ENCODE assay signal across 15 cellular contexts in genomic region chr1:44283524-44284173, GRCh38.
DNase-seq lines count a peak whose midpoint lies in the region; ATAC-seq and TF ChIP-seq lines count a peak whose summit lies in the region.
"Had no signal": no experiment of that assay in that cellular context is flagged by ENCODE, and none has a peak within 500 bp of the region (broad histone marks: within the 10 kb centered on the region; RNA-seq: fewer than 3 reads in every experiment).

No MANE protein-coding gene starts in this region.

- H3K4me1 Mint-ChIP-seq in WTC11: no peaks in the 10 kb centered on the region
- H3K4me1 Mint-ChIP-seq: activated CD4-positive, alpha-beta memory T cell treated with anti-CD3 and anti-CD28 coated beads, Interleukin-2, amount 10 ng/mL, durations not matched to agents 7 days and 5 days had no signal

- no peak for ATAC-seq in WTC11
- ATAC-seq in mucosa of descending colon: peak; percentile 93
- ATAC-seq in omental fat pad (ENCODE audit: low FRiP score): no peak
- ATAC-seq in HG02759 (IDR thresholded peaks at IDR 0.05; ENCODE audit: unreplicated experiment): no peak

- H3K36me3 Mint-ChIP-seq in WTC11: peaks cover 13% of the 10 kb centered on the region

- H3K27me3 Mint-ChIP-seq in WTC11 (ENCODE audit: low read depth): no peaks in the 10 kb centered on the region
- H3K27me3 Mint-ChIP-seq: activated CD4-positive, alpha-beta memory T cell treated with anti-CD3 and anti-CD28 coated beads, Interleukin-2, amount 10 ng/mL, durations not matched to agents 7 days and 5 days had no signal

- no peaks in the 10 kb centered on the region for H3K9me3 ChIP-seq in mucosa of descending colon
- H3K9me3 ChIP-seq in ascending aorta: no peaks in the 10 kb centered on the region

- intact Hi-C loops in mucosa of descending colon (cut with DNase I, micrococcal nuclease): no loop called here
- intact Hi-C loops in ascending aorta (cut with DNase I): no loop called here

- H3K36me3 ChIP-seq in mucosa of descending colon (ENCODE audit: low read depth) (no peaks in the 10 kb centered on the region), ascending aorta (peaks cover 34 to 50% of the 10 kb centered on the region in 2 donors)

- H3K4me3 ChIP-seq in mucosa of descending colon (no peak overlapping the region), ascending aorta (no peak overlapping the region)

- H3K27ac Mint-ChIP-seq in WTC11: no peak overlapping the region
- H3K27ac Mint-ChIP-seq: activated CD4-positive, alpha-beta memory T cell treated with anti-CD3 and anti-CD28 coated beads, Interleukin-2, amount 10 ng/mL, durations not matched to agents 7 days and 5 days had no signal

- H3K27ac ChIP-seq in ascending aorta: no peak overlapping the region

- TF ChIP-seq CTCF in WTC11 (IDR thresholded peaks at IDR 0.05) (no peak), mucosa of descending colon (IDR thresholded peaks at IDR 0.05) (no peak), omental fat pad (IDR thresholded peaks at IDR 0.05) (no peak), ascending aorta (IDR thresholded peaks at IDR 0.05) (no peak)

- POLR2A ChIA-PET in WTC11 (lab: Charles Lee): no interaction called here

- no peaks in the 10 kb centered on the region for H3K27me3 ChIP-seq in ascending aorta

- H3K4me1 ChIP-seq in mucosa of descending colon (ENCODE audit: low read depth) (peaks cover 3% of the 10 kb centered on the region), ascending aorta (no peaks in the 10 kb centered on the region)

- CTCF ChIA-PET in WTC11 (lab: Charles Lee): interaction anchor here (2.6 kb wide), 1 partner anchor 11 kb away, joined by 8 read pairs; no protein-coding TSS in a partner anchor

- DNase-seq in DMS53 (lab: John Stamatoyannopoulos, UW): peak; percentile 99
- peak; percentile 100 for DNase-seq in NCI-H2029 treated with DMSO at 0.1 percent for 48 hours (lab: John Stamatoyannopoulos, UW)
- DNase-seq in WTC11 (ENCODE audit: low spot score): no peak
- DNase-seq in mucosa of descending colon: peak in 1 of 3 donors; percentile 38
- DNase-seq in GF-D8 (lab: John Stamatoyannopoulos, UW): no peak
- no peak for DNase-seq in omental fat pad (ENCODE audit: low spot score)
- DNase-seq in ascending aorta (ENCODE audit: low spot score in 2 of 2): no peak
- DNase-seq: activated CD4-positive, alpha-beta memory T cell treated with anti-CD3 and anti-CD28 coated beads, Interleukin-2, amount 10 ng/mL, durations not matched to agents 7 days and 5 days; activated gamma-delta T cell; DMS 273 treated with DMSO at 0.1 percent for 48 hours; effector CD8-positive, alpha-beta T cell; foreskin melanocyte; stimulated activated CD4-positive, alpha-beta T cell treated with anti-CD3 and anti-CD28 coated beads, Interleukin-1b, Interleukin-23, amount 100 ng/mL, for 48 hours; trophoblast cell had no signal

- no peaks in the 10 kb centered on the region for H3K9me3 Mint-ChIP-seq in WTC11
- H3K9me3 Mint-ChIP-seq: activated CD4-positive, alpha-beta memory T cell treated with anti-CD3 and anti-CD28 coated beads, Interleukin-2, amount 10 ng/mL, durations not matched to agents 7 days and 5 days had no signal

- H3K4me3 Mint-ChIP-seq in WTC11: no peak overlapping the region
- H3K4me3 Mint-ChIP-seq: activated CD4-positive, alpha-beta memory T cell treated with anti-CD3 and anti-CD28 coated beads, Interleukin-2, amount 10 ng/mL, durations not matched to agents 7 days and 5 days had no signal

TF ChIP-seq in WTC11, 78 proteins besides CTCF, POLR2A, EP300 and RAD21:
- TF ChIP-seq ZNF416 (CRISPR knock-in tag; IDR thresholded peaks at IDR 0.05) (no peak), GABPB1 (CRISPR knock-in tag; IDR thresholded peaks at IDR 0.05) (peak; percentile 83)
TF ChIP-seq in WTC11: peak in this region for 1.

Comparison
In these comparisons a context has a peak if more than half of its experiments do, and no peak if none do; other contexts are left out.
1. DNase-seq: peak in DMS53 (single experiment) and NCI-H2029 treated with DMSO at 0.1 percent for 48 hours (single experiment); none in WTC11 (single experiment), GF-D8 (single experiment), omental fat pad (single experiment) and ascending aorta (0 of 2).